In the genomic region with DNA sequence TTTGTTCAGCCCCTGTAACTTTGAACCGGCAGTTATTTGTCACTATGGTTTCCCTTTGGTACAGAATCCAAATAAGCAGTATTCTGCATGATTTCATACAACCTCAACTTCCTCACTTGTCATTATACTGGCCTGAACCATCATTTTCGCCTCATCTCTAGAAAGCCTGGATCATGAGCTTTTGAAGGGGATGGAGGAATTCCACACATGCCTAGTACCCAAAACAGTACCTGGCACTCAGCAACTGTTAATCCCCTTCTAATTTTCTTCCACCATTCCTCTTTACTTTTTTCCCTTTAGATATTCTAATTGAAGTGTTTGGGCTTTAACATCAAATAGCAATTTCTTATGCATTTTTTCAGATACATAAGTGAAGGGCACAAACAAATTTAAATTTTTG, we compare ENCODE assay signal across 1 cellular context.
TF ChIP-seq lines count a peak whose summit lies in the region.

No MANE protein-coding gene starts in this region.

TF ChIP-seq in WTC11, 78 proteins besides CTCF, POLR2A, EP300 and RAD21 (continued from another document):
- TF ChIP-seq AR (CRISPR knock-in tag; IDR thresholded peaks at IDR 0.05), result no peak
- no peak for TF ChIP-seq ZNF425 (CRISPR knock-in tag; conservative IDR thresholded peaks at IDR 0.05)
- no peak for TF ChIP-seq PRDM15 (CRISPR knock-in tag; IDR thresholded peaks at IDR 0.05)
- TF ChIP-seq TEAD1 (CRISPR knock-in tag; IDR thresholded peaks at IDR 0.05), result no peak
- no peak for TF ChIP-seq ZNF317 (CRISPR knock-in tag; IDR thresholded peaks at IDR 0.05; ENCODE audit: borderline replicate concordance, low read depth)
- TF ChIP-seq IRF2 (CRISPR knock-in tag; IDR thresholded peaks at IDR 0.05; ENCODE audit: borderline replicate concordance, low read depth), result no peak
- TF ChIP-seq CBFB (CRISPR knock-in tag; IDR thresholded peaks at IDR 0.05; ENCODE audit: low read depth), result no peak
- TF ChIP-seq ZNF671 (CRISPR knock-in tag; IDR thresholded peaks at IDR 0.05), result no peak
- TF ChIP-seq ZNF423 (CRISPR knock-in tag; IDR thresholded peaks at IDR 0.05), result no peak
- TF ChIP-seq EMX1 (CRISPR knock-in tag; IDR thresholded peaks at IDR 0.05), result no peak
- TF ChIP-seq, protein P1, sequence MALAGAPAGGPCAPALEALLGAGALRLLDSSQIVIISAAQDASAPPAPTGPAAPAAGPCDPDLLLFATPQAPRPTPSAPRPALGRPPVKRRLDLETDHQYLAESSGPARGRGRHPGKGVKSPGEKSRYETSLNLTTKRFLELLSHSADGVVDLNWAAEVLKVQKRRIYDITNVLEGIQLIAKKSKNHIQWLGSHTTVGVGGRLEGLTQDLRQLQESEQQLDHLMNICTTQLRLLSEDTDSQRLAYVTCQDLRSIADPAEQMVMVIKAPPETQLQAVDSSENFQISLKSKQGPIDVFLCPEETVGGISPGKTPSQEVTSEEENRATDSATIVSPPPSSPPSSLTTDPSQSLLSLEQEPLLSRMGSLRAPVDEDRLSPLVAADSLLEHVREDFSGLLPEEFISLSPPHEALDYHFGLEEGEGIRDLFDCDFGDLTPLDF (CRISPR knock-in tag; IDR thresholded peaks at IDR 0.05), result no peak
- TF ChIP-seq ZNF121 (CRISPR knock-in tag; IDR thresholded peaks at IDR 0.05), result no peak
- TF ChIP-seq ARID4B (CRISPR knock-in tag; IDR thresholded peaks at IDR 0.05; ENCODE audit: borderline replicate concordance), result no peak
- TF ChIP-seq JAZF1 (CRISPR knock-in tag; IDR thresholded peaks at IDR 0.05), result no peak
- TF ChIP-seq ZNF232 (CRISPR knock-in tag; IDR thresholded peaks at IDR 0.05), result no peak
- no peak for TF ChIP-seq ZNF512 (CRISPR knock-in tag; IDR thresholded peaks at IDR 0.05; ENCODE audit: borderline replicate concordance)
